Comparison of ENCODE assay signal across 28 cellular contexts in the genomic region with DNA sequence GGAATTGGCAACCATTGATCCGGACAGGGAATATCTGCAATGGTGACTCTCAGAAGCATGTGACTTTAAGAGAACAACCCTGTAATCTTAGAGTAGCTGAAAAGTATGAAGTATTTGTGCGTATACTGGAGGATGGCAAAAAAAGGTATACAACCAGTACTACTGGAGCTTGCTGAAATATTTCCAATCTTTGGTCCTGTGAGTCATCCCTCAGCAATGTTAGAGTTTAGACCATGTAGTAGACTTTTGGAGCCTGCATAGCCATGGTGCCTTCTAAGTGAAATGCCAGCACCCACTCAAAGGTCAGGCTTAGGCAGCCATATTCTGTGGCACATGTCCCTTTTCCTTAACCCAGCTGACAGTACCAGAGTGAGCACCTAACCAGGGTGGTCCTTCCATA.
DNase-seq lines count a peak whose midpoint lies in the region; FAIRE-seq and TF ChIP-seq lines count a peak whose summit lies in the region.
"Had no signal": no experiment of that assay in that cellular context is flagged by ENCODE, and none has a peak within 500 bp of the region (broad histone marks: within the 10 kb centered on the region; RNA-seq: fewer than 3 reads in every experiment).

No MANE protein-coding gene starts in this region.

- no peak for FAIRE-seq in HTR-8/SVneo (lab: Jason Lieb, UNC)
- FAIRE-seq: A549, GM18507 had no signal

- intact Hi-C loops in posterior vena cava (cut with DNase I), result no loop called here

- peaks cover 4% of the 10 kb centered on the region for H3K9me3 ChIP-seq in AG04450 (ENCODE audit: control insufficient read depth, insufficient read depth, low read length)
- H3K9me3 ChIP-seq: A549; BLaER1 treated with 17β-estradiol and CSF1 and Interleukin-3, amounts not matched to agents 10 nM and 100 nM; colonic mucosa; ovary; SK-N-SH; stomach; tibial nerve had no signal

- in situ Hi-C loops in brain microvascular endothelial cell (cut with HindIII; ENCODE audit: low pct_ligation_motif_present, low sequenced_read_pairs), result no loop called here

- H3K4me3 ChIP-seq in AG04450 (ENCODE audit: low read depth, low read length) (no peak overlapping the region), brain microvascular endothelial cell (ENCODE audit: low read depth, low read length) (no peak overlapping the region)
- H3K4me3 ChIP-seq: A549; BLaER1 treated with 17β-estradiol and CSF1 and Interleukin-3, amounts not matched to agents 10 nM and 100 nM; colonic mucosa; ovary; stomach; tibial nerve had no signal

- no peaks in the 10 kb centered on the region for H3K27me3 ChIP-seq in AG04450 (ENCODE audit: control insufficient read depth, insufficient read depth, low read length)
- H3K27me3 ChIP-seq in brain microvascular endothelial cell (replicated peaks), result no peaks in the 10 kb centered on the region
- H3K27me3 ChIP-seq: BLaER1 treated with 17β-estradiol and CSF1 and Interleukin-3, amounts not matched to agents 10 nM and 100 nM; colonic mucosa; ovary; stomach; tibial nerve had no signal

- CTCF ChIA-PET in AG04450 (lab: Charles Lee), result no interaction called here

- H3K36me3 ChIP-seq in brain microvascular endothelial cell (replicated peaks), result no peaks in the 10 kb centered on the region
- H3K36me3 ChIP-seq: BLaER1 treated with 17β-estradiol and CSF1 and Interleukin-3, amounts not matched to agents 10 nM and 100 nM; colonic mucosa; ovary; stomach; tibial nerve had no signal

- POLR2A ChIA-PET in AG04450 (lab: Yijun Ruan, JAX), result no interaction called here

- H3K27ac ChIP-seq in AG04450 (ENCODE audit: low read depth, low read length), result no peak overlapping the region
- no peak overlapping the region for H3K27ac ChIP-seq in brain microvascular endothelial cell
- H3K27ac ChIP-seq: A549; BLaER1 treated with 17β-estradiol and CSF1 and Interleukin-3, amounts not matched to agents 10 nM and 100 nM; colonic mucosa; KMS-11; ovary; stomach; tibial nerve; VCaP had no signal

- DNase-seq in AG04450 (ENCODE audit: low read depth, low spot score) (peak; percentile 11), HTR-8/SVneo (ENCODE audit: insufficient read length, low spot score) (peak; percentile 6), brain microvascular endothelial cell (peak; percentile 24), glomerular visceral epithelial cell (ENCODE audit: extremely low spot score) (peak; percentile 9), DMS79 (lab: John Stamatoyannopoulos, UW) (no peak), posterior vena cava (ENCODE audit: low spot score) (no peak), SHP77 treated with DMSO at 0.1 percent for 48 hours (lab: John Stamatoyannopoulos, UW) (no peak)
- DNase-seq in activated CD4-positive, CD25-positive, alpha-beta regulatory T cell (lab: John Stamatoyannopoulos, UW), result no peak
- DNase-seq: activated CD4-positive, alpha-beta T cell treated with anti-CD3 and anti-CD28 coated beads, Interleukin-2, amount 10 ng/mL, durations not matched to agents 7 days and 5 days; Calu3; colonic mucosa; effector memory CD8-positive, alpha-beta T cell; H7; left ventricle myocardium superior; NCI-H1930; NCI-H82; ovary; right cardiac atrium; SK-N-SH; stimulated activated CD4-positive, alpha-beta T cell treated with anti-CD3 and anti-CD28 coated beads, Interleukin-12 subunit alpha, Interleukin-12 subunit beta, amount 100 ng/mL, for 4 hours; stomach; T-helper 2 cell had no signal

- TF ChIP-seq CTCF in AG04450 (IDR thresholded peaks at IDR 0.05; ENCODE audit: low read depth, low read length), result no peak
- no peak for TF ChIP-seq CTCF in brain microvascular endothelial cell (IDR thresholded peaks at IDR 0.05; ENCODE audit: low read depth, low read length, missing control alignments)

Comparison
In these comparisons a context has a peak if more than half of its experiments do, and no peak if none do; other contexts are left out.
1. DNase-seq: peak in AG04450 (single experiment), HTR-8/SVneo (single experiment), brain microvascular endothelial cell (single experiment) and glomerular visceral epithelial cell (single experiment); none in activated CD4-positive, CD25-positive, alpha-beta regulatory T cell (0 of 4), DMS79 (single experiment), posterior vena cava (single experiment) and SHP77 treated with DMSO at 0.1 percent for 48 hours (single experiment).